In the genomic region with DNA sequence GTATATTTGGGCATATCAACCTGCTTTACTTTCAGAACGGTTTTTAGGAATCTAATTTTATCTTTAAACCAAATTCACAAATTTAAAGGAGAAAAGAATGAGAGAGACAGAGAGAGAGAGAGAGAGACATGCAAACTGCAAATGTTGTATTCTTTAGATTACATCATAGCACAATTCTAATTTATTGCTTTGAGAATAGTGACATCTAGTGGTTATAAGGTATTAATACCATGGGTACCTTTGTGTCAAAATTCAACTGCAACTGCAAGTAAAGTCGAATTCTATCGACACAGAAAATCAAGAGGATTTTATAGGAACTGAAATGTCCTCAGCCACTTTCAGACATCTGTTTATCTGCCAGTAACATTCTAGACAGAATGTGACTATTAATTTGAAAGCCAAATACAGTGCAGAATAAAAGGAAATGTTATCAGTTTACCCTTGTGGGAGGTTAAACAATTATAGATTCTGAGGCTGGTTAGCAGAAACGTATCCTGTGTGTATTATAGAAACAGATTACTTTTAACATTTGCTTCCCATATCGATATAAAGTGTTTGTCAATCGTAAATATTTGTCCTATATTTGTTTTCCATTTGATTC, we compare ENCODE assay signal across 8 cellular contexts.
A peak's percentile ranks its signal among the peaks of the same experiment; 100 is the strongest.
DNase-seq lines count a peak whose midpoint lies in the region; ATAC-seq, FAIRE-seq and TF ChIP-seq lines count a peak whose summit lies in the region.

No MANE protein-coding gene starts in this region.

- no peak for TF ChIP-seq POLR2A in K562 (conservative IDR thresholded peaks at IDR 0.05)

- peak; percentile 95 for ATAC-seq in GM19035 (IDR thresholded peaks at IDR 0.05; ENCODE audit: unreplicated experiment)
- ATAC-seq in HG03108 (IDR thresholded peaks at IDR 0.05; ENCODE audit: unreplicated experiment) = peak; percentile 71
- ATAC-seq in K562 = peak; percentile 74
- ATAC-seq in left lung = peak; percentile 81

- H3K4me2 ChIP-seq in K562 (ENCODE audit: insufficient read depth, low read length) = no peak overlapping the region

- intact Hi-C loops in K562 (cut with micrococcal nuclease) = loop anchor here (2.0 to 10.0 kb wide), 3 partner anchors 1335 to 1442 kb away; a partner anchor contains a TSS
- intact Hi-C loops in left lung (cut with DNase I) = no loop called here
- intact Hi-C loops in activated T-helper 1 cell treated with anti-CD3 and anti-CD28 coated beads, Interleukin-12 subunit alpha, Interleukin-12 subunit beta, Interleukin-2, Interleukin-4 antibody, amounts not matched to agents 30 ng/mL and 10 ng/mL and 1 ng/mL, durations not matched to agents 14 hours and 24 hours and 36 hours (cut with micrococcal nuclease) = loop anchor here (1.0 to 5.0 kb wide), 2 partner anchors 1334 to 1800 kb away; a partner anchor contains a TSS

- 0% methylated on average over 6 of the region's 6 CpGs for WGBS in K562 (ENCODE audit: insufficient coverage, low coverage, missing lambda C conversion rate)

- in situ Hi-C loops in K562 (cut with MboI) = loop anchor here (25.0 kb wide), 2 partner anchors 1555 to 1805 kb away; no protein-coding TSS in a partner anchor

- peak; percentile 17 for DNase-seq in COR-L47 (lab: John Stamatoyannopoulos, UW)
- peak; percentile 64 for DNase-seq in NCI-H2227 (lab: John Stamatoyannopoulos, UW; ENCODE audit: unreplicated experiment)
- DNase-seq in K562 (ENCODE audit: extremely low read depth in 1 of 4, low spot score in 3 of 4) = peak; percentile 24 to 37 (median 33)
- DNase-seq in left lung = no peak
- no peak for DNase-seq in activated gamma-delta T cell treated with Interleukin-2 at 50 U/mL for 16 hours
- DNase-seq in activated T-helper 1 cell treated with anti-CD3 and anti-CD28 coated beads, Interleukin-12 subunit alpha, Interleukin-12 subunit beta, Interleukin-2, Interleukin-4 antibody, amounts not matched to agents 30 ng/mL and 10 ng/mL and 1 ng/mL, durations not matched to agents 14 hours and 24 hours and 36 hours (ENCODE audit: low spot score) = no peak

- no peaks in the 10 kb centered on the region for H3K36me3 Mint-ChIP-seq in activated T-helper 1 cell treated with anti-CD3 and anti-CD28 coated beads, Interleukin-12 subunit alpha, Interleukin-12 subunit beta, Interleukin-2, Interleukin-4 antibody, amounts not matched to agents 30 ng/mL and 10 ng/mL and 1 ng/mL, durations not matched to agents 14 hours and 24 hours and 36 hours (ENCODE audit: low read depth)

- no peaks in the 10 kb centered on the region for H4K20me1 ChIP-seq in K562 (replicated peaks; ENCODE audit: control insufficient read depth, insufficient read depth, low read length)

- no peaks in the 10 kb centered on the region for H3K4me1 ChIP-seq in K562 (replicated peaks in 1 of 2; ENCODE audit: control insufficient read depth in 2 of 2, insufficient read depth in 2 of 2, low read length in 2 of 2)
- no peaks in the 10 kb centered on the region for H3K4me1 ChIP-seq in left lung

- H3K9me3 ChIP-seq in K562 (replicated peaks; ENCODE audit: control insufficient read depth, insufficient read depth, low read depth, low read length) (no peaks in the 10 kb centered on the region), left lung (no peaks in the 10 kb centered on the region)

- H3K36me3 ChIP-seq in K562 (ENCODE audit: control insufficient read depth, insufficient read depth, low read length) (no peaks in the 10 kb centered on the region), left lung (no peaks in the 10 kb centered on the region)

- H3K9ac ChIP-seq in K562 (ENCODE audit: insufficient read depth in 1 of 2, low read depth in 2 of 2, low read length in 2 of 2) = no peak overlapping the region

- no peaks in the 10 kb centered on the region for H3K9me1 ChIP-seq in K562 (ENCODE audit: control insufficient read depth, insufficient read depth, low read length)

- POLR2A ChIA-PET in K562 (lab: Yijun Ruan, JAX) = no interaction called here

- H3K79me2 ChIP-seq in K562 (ENCODE audit: control insufficient read depth, insufficient read depth, low read length) = no peaks in the 10 kb centered on the region

- H3K27ac ChIP-seq in K562 (ENCODE audit: extremely low read depth, low read depth, low read length) = no peak overlapping the region
- H3K27ac ChIP-seq in left lung = no peak overlapping the region

- TF ChIP-seq RAD21 in K562 (CRISPR knock-in tag; conservative IDR thresholded peaks at IDR 0.05 in 1 of 2, IDR thresholded peaks at IDR 0.05 in 1 of 2) = peak; percentile 58 to 77

- H3K4me3 Mint-ChIP-seq in activated T-helper 1 cell treated with anti-CD3 and anti-CD28 coated beads, Interleukin-12 subunit alpha, Interleukin-12 subunit beta, Interleukin-2, Interleukin-4 antibody, amounts not matched to agents 30 ng/mL and 10 ng/mL and 1 ng/mL, durations not matched to agents 14 hours and 24 hours and 36 hours = no peak overlapping the region

- CTCF ChIA-PET in K562 (lab: Yijun Ruan, JAX; ENCODE audit: low intra/inter-chr PET ratio) = interaction anchor here (1.0 kb wide), 1 partner anchor 1439 kb away, joined by 3 read pairs; no protein-coding TSS in a partner anchor

- no peaks in the 10 kb centered on the region for H3K27me3 Mint-ChIP-seq in activated T-helper 1 cell treated with anti-CD3 and anti-CD28 coated beads, Interleukin-12 subunit alpha, Interleukin-12 subunit beta, Interleukin-2, Interleukin-4 antibody, amounts not matched to agents 30 ng/mL and 10 ng/mL and 1 ng/mL, durations not matched to agents 14 hours and 24 hours and 36 hours (ENCODE audit: insufficient read depth)

- H3K4me1 Mint-ChIP-seq in activated T-helper 1 cell treated with anti-CD3 and anti-CD28 coated beads, Interleukin-12 subunit alpha, Interleukin-12 subunit beta, Interleukin-2, Interleukin-4 antibody, amounts not matched to agents 30 ng/mL and 10 ng/mL and 1 ng/mL, durations not matched to agents 14 hours and 24 hours and 36 hours (ENCODE audit: low read depth) = no peaks in the 10 kb centered on the region

- H3K27ac Mint-ChIP-seq in activated T-helper 1 cell treated with anti-CD3 and anti-CD28 coated beads, Interleukin-12 subunit alpha, Interleukin-12 subunit beta, Interleukin-2, Interleukin-4 antibody, amounts not matched to agents 30 ng/mL and 10 ng/mL and 1 ng/mL, durations not matched to agents 14 hours and 24 hours and 36 hours = no peak overlapping the region

- TF ChIP-seq CTCF in K562 (IDR thresholded peaks at IDR 0.05 in 2 of 3, conservative IDR thresholded peaks at IDR 0.05 in 1 of 3; ENCODE audit: insufficient read depth in 2 of 3, low read depth in 1 of 3, low read length in 3 of 3) (peak in 2 of 3 experiments; percentile 40 to 69; a peak in 3 of 6 replicates), left lung (IDR thresholded peaks at IDR 0.05) (peak; percentile 44 to 74)

- no TSS peak for BruUV-seq in K562 (replicated peaks; lab: Mats Ljungman, UMichigan)

- FAIRE-seq in K562 (lab: Jason Lieb, UNC) = peak; percentile 64

- H2AFZ ChIP-seq in K562 (ENCODE audit: low read depth, low read length) = no peak overlapping the region

- H3K9me3 Mint-ChIP-seq in activated T-helper 1 cell treated with anti-CD3 and anti-CD28 coated beads, Interleukin-12 subunit alpha, Interleukin-12 subunit beta, Interleukin-2, Interleukin-4 antibody, amounts not matched to agents 30 ng/mL and 10 ng/mL and 1 ng/mL, durations not matched to agents 14 hours and 24 hours and 36 hours = no peaks in the 10 kb centered on the region

- H3K4me3 ChIP-seq in K562 (no peak overlapping the region), left lung (no peak overlapping the region)

- no peaks in the 10 kb centered on the region for H3K27me3 ChIP-seq in K562 (ENCODE audit: control insufficient read depth in 2 of 2, insufficient read depth in 2 of 2, low read length in 2 of 2)
- no peaks in the 10 kb centered on the region for H3K27me3 ChIP-seq in left lung

- no peak for TF ChIP-seq EP300 in K562 (IDR thresholded peaks at IDR 0.05; ENCODE audit: low read length)

TF ChIP-seq in K562, 482 proteins besides CTCF, POLR2A, EP300 and RAD21 (continues in another document):
- TF ChIP-seq HCFC1 (IDR thresholded peaks at IDR 0.05; ENCODE audit: low read depth, low read length) = no peak
- no peak for TF ChIP-seq ZNF444 (CRISPR knock-in tag; IDR thresholded peaks at IDR 0.05)
- TF ChIP-seq DMBX1 (CRISPR knock-in tag; IDR thresholded peaks at IDR 0.05; ENCODE audit: borderline replicate concordance) = no peak
- TF ChIP-seq SNRNP70 (optimal IDR thresholded peaks at IDR 0.05; ENCODE audit: low read depth, low read length) = no peak
- TF ChIP-seq, protein P1, sequence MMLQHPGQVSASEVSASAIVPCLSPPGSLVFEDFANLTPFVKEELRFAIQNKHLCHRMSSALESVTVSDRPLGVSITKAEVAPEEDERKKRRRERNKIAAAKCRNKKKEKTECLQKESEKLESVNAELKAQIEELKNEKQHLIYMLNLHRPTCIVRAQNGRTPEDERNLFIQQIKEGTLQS (IDR thresholded peaks at IDR 0.05) = peak; percentile 74
- TF ChIP-seq, protein P1 (CRISPR knock-in tag; conservative IDR thresholded peaks at IDR 0.05) = no peak
- no peak for TF ChIP-seq ZNF707 (CRISPR knock-in tag; conservative IDR thresholded peaks at IDR 0.05)
- TF ChIP-seq, protein P2, sequence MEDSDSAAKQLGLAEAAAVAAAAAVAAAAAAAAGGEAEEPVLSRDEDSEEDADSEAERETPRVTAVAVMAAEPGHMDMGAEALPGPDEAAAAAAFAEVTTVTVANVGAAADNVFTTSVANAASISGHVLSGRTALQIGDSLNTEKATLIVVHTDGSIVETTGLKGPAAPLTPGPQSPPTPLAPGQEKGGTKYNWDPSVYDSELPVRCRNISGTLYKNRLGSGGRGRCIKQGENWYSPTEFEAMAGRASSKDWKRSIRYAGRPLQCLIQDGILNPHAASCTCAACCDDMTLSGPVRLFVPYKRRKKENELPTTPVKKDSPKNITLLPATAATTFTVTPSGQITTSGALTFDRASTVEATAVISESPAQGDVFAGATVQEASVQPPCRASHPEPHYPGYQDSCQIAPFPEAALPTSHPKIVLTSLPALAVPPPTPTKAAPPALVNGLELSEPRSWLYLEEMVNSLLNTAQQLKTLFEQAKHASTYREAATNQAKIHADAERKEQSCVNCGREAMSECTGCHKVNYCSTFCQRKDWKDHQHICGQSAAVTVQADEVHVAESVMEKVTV (CRISPR knock-in tag; IDR thresholded peaks at IDR 0.05) = peak; percentile 36; the same call in 1 of the 2 replicates
- no peak for TF ChIP-seq POLR3A (IDR thresholded peaks at IDR 0.05; ENCODE audit: borderline replicate concordance, extremely low read depth, insufficient read depth, insufficient read length)
- no peak for TF ChIP-seq ZNF668 (CRISPR knock-in tag; IDR thresholded peaks at IDR 0.05)

Comparison
In these comparisons a context has a peak if more than half of its experiments do, and no peak if none do; other contexts are left out.
1. DNase-seq: peak in COR-L47 (single experiment), NCI-H2227 (single experiment) and K562 (4 of 4); none in left lung (0 of 2), activated gamma-delta T cell treated with Interleukin-2 at 50 U/mL for 16 hours (single experiment) and activated T-helper 1 cell treated with anti-CD3 and anti-CD28 coated beads, Interleukin-12 subunit alpha, Interleukin-12 subunit beta, Interleukin-2, Interleukin-4 antibody, amounts not matched to agents 30 ng/mL and 10 ng/mL and 1 ng/mL, durations not matched to agents 14 hours and 24 hours and 36 hours (single experiment).
2. intact Hi-C loops: an anchor here in K562 (2.0 to 10.0 kb wide) and activated T-helper 1 cell treated with anti-CD3 and anti-CD28 coated beads, Interleukin-12 subunit alpha, Interleukin-12 subunit beta, Interleukin-2, Interleukin-4 antibody, amounts not matched to agents 30 ng/mL and 10 ng/mL and 1 ng/mL, durations not matched to agents 14 hours and 24 hours and 36 hours (1.0 to 5.0 kb wide); none called in left lung.
3. Peak in every context shown above with its lines, with median percentiles within 50 percentile points of each other: ATAC-seq.